Comparison of ENCODE assay signal across 8 cellular contexts in the genomic region with DNA sequence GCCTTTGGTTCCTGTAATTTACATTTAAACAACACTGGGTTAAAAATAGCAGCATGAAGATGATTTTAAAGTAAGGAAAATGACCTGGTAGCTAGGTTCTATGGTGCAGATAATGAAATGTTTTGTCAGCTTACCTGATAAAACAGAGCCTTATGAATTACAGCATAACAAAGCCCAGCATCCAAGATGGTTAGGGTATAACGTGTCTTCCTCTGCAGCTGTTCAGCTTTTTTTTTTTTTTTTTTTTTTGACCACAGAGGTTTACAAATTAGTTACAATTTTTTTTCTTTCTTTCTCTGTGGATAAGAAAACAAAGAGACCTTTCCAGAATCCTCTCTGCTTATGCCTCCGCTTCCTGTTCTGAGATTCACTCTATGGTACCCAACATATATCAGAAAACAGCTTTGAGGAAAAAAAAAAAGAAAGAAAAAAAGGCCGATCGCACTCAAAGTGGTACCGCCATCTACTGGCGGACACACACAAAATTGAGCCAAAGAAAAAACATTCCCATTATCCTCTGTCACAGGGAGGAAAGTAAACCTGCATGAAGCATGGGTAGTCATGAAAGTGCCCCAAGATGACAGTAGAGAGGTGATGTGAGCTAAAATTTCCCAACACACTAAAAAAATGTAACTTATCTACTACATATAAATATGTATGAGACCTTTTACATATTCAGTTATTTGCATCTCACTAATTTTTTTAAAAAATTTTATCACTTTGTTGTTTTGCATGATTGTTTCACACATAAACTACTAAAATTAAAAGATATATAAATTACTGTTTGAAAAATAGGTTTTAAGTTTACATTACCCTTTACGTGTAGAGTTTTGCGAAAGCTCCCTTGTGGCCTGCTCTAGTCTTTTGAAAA. TPM values are rescaled to one million over a fixed set of nuclear protein-coding genes. Genes with fewer than 3 reads are reported as not detected.
DNase-seq lines count a peak whose midpoint lies in the region; ATAC-seq and TF ChIP-seq lines count a peak whose summit lies in the region.

A gene (minus strand): TSS at position 362 of the 871 bp plus-strand sequence. CDS start 27,656 bp downstream, outside the sequence.

- TF ChIP-seq CTCF in ascending aorta (IDR thresholded peaks at IDR 0.05), result peak; percentile 6 to 64 (median 54)

- DNase-seq in COLO829 (ENCODE audit: low spot score), result peak; percentile 29
- peak; percentile 91 for DNase-seq in NCI-H2227 (lab: John Stamatoyannopoulos, UW; ENCODE audit: unreplicated experiment)
- DNase-seq in ascending aorta (ENCODE audit: low spot score in 2 of 2), result no peak
- peak; percentile 40 for DNase-seq in iris pigment epithelial cell (ENCODE audit: low read depth)

- no peaks in the 10 kb centered on the region for H3K27me3 ChIP-seq in ascending aorta

- H3K4me3 ChIP-seq in ascending aorta, result peak within 1 kb of the TSS in 1 of 2 donors; percentile 21

- ATAC-seq in GM18870 (IDR thresholded peaks at IDR 0.05; ENCODE audit: unreplicated experiment) (peak; percentile 72), HG03280 (IDR thresholded peaks at IDR 0.05; ENCODE audit: unreplicated experiment) (peak; percentile 49), HG02759 (IDR thresholded peaks at IDR 0.05; ENCODE audit: unreplicated experiment) (no peak)

- H3K9me3 ChIP-seq in ascending aorta, result no peaks in the 10 kb centered on the region

- H3K27ac ChIP-seq in ascending aorta (no peak within 1 kb of the TSS), temporal lobe (ENCODE audit: low read depth, low read length) (no peak within 1 kb of the TSS)

- H3K36me3 ChIP-seq in ascending aorta, result no peaks in the 10 kb centered on the region

- no peaks in the 10 kb centered on the region for H3K4me1 ChIP-seq in ascending aorta

- intact Hi-C loops in ascending aorta (cut with DNase I), result loop anchor here (1.0 to 10.0 kb wide), 3 partner anchors 189 to 469 kb away; no protein-coding TSS in a partner anchor

RNA-seq across cellular contexts. Expression of the gene that starts here (rescaled TPM):
- total RNA-seq in ascending aorta, result 1.4 TPM
- 194 TPM for total RNA-seq in temporal lobe

Comparison
In these comparisons a context has a peak if more than half of its experiments do, and no peak if none do; other contexts are left out.
1. RNA of the gene that starts here (total RNA-seq): 194 TPM in temporal lobe (single experiment); 1.4 TPM in ascending aorta (single experiment); every median in the first group is over 10 times any median in the second.
2. DNase-seq: peak in COLO829 (single experiment), NCI-H2227 (single experiment) and iris pigment epithelial cell (single experiment); none in ascending aorta (0 of 2).